In genomic region chr6:56518995-56519767, GRCh38 we compare ENCODE assay signal across 17 cellular contexts.
"Had no signal": no experiment of that assay in that cellular context is flagged by ENCODE, and none has a peak within 500 bp of the region (broad histone marks: within the 10 kb centered on the region; RNA-seq: fewer than 3 reads in every experiment).

No MANE protein-coding gene starts in this region.

- H3K9me3 Mint-ChIP-seq: activated naive CD8-positive, alpha-beta T cell treated with anti-CD3 and anti-CD28 coated beads, Interleukin-2, amount 10 ng/mL, durations not matched to agents 7 days and 5 days; nephron had no signal

- H2AFZ ChIP-seq: hepatocyte had no signal

- DNase-seq: activated CD4-positive, alpha-beta T cell treated with anti-CD3 and anti-CD28 coated beads for 1 hour; activated CD4-positive, alpha-beta T cell treated with anti-CD3 and anti-CD28 coated beads, Interleukin-2, amount 50 U/mL, for 48 hours; activated gamma-delta T cell treated with Interleukin-2 at 50 U/mL for 16 hours; activated naive CD8-positive, alpha-beta T cell treated with anti-CD3 and anti-CD28 coated beads, Interleukin-2, amount 10 ng/mL, durations not matched to agents 7 days and 5 days; activated T-cell treated with anti-CD3 and anti-CD28 coated beads, Interleukin-2, amount 50 U/mL, for 48 hours; occipital lobe; stimulated activated CD4-positive, alpha-beta T cell treated with anti-CD3 and anti-CD28 coated beads, Interleukin-15, amount 100 ng/mL, for 24 hours; stimulated activated CD4-positive, alpha-beta T cell treated with anti-CD3 and anti-CD28 coated beads, Interleukin-4, amount 100 ng/mL, for 24 hours; stimulated activated naive CD8-positive, alpha-beta T cell treated with anti-CD3 and anti-CD28 coated beads, Interleukin-15, amount 100 ng/mL, for 72 hours; SW 1271; T-helper 9 cell had no signal

- H3K4me3 ChIP-seq: cardiac muscle cell, hepatocyte, lung, SJSA1, thoracic aorta had no signal

- H3K9me3 ChIP-seq: SJSA1, thoracic aorta had no signal

- H3K27me3 ChIP-seq: cardiac muscle cell, hepatocyte, SJSA1 had no signal

- H3K4me3 Mint-ChIP-seq: activated naive CD8-positive, alpha-beta T cell treated with anti-CD3 and anti-CD28 coated beads, Interleukin-2, amount 10 ng/mL, durations not matched to agents 7 days and 5 days; nephron; stimulated activated naive CD8-positive, alpha-beta T cell treated with anti-CD3 and anti-CD28 coated beads, Interleukin-15, amount 100 ng/mL, for 72 hours had no signal

- H3K27ac ChIP-seq: cardiac muscle cell, hepatocyte, SJSA1, thoracic aorta had no signal

- H3K27ac Mint-ChIP-seq: activated naive CD8-positive, alpha-beta T cell treated with anti-CD3 and anti-CD28 coated beads, Interleukin-2, amount 10 ng/mL, durations not matched to agents 7 days and 5 days; nephron had no signal

- ATAC-seq: stimulated activated naive CD8-positive, alpha-beta T cell treated with anti-CD3 and anti-CD28 coated beads, Interleukin-15, amount 100 ng/mL, for 72 hours had no signal

- H3K4me1 Mint-ChIP-seq: stimulated activated naive CD8-positive, alpha-beta T cell treated with anti-CD3 and anti-CD28 coated beads, Interleukin-15, amount 100 ng/mL, for 72 hours had no signal

- H3K36me3 Mint-ChIP-seq: activated naive CD8-positive, alpha-beta T cell treated with anti-CD3 and anti-CD28 coated beads, Interleukin-2, amount 10 ng/mL, durations not matched to agents 7 days and 5 days had no signal

- H3K4me2 ChIP-seq: hepatocyte had no signal
